Comparison of ENCODE assay signal across 22 cellular contexts in the genomic region with DNA sequence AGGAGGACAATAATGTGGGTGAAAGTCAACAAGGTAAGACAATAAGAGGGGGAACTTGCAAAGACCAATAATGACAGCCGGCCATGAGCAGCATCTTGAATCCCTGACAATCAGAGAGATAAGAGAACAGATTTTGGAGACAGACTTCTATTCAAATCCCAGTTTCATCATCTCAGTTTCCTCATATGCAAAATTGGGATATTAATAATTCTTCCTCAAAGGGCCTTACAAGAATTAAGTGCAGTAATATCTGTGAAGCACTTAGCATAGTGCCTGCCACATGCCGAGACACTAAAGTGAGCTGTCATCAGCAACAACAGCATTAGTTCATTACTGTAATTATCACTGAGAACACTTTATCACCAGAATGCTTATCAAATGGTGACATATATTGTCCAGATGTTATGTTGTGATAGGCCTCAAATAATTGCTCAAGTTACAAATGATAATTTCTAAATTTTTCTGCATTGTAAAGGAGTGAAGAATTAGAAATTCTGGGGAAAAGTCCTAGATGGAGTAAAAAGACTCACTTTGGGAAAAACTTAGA. TPM values are rescaled to one million over a fixed set of nuclear protein-coding genes. Genes with fewer than 3 reads are reported as not detected.
"Had no signal": no experiment of that assay in that cellular context is flagged by ENCODE, and none has a peak within 500 bp of the region (broad histone marks: within the 10 kb centered on the region; RNA-seq: fewer than 3 reads in every experiment).

No MANE protein-coding gene starts in this region.

- H3K27ac Mint-ChIP-seq: activated B cell treated with CpG ODN at 0.5 μM for 24 hours; activated CD4-positive, alpha-beta memory T cell treated with anti-CD3 and anti-CD28 coated beads for 36 hours; activated CD4-positive, alpha-beta T cell treated with anti-CD3 and anti-CD28 coated beads, Interleukin-2, amount 10 ng/mL, durations not matched to agents 24 days and 14 days; activated naive CD4-positive, alpha-beta T cell treated with anti-CD3 and anti-CD28 coated beads, Interleukin-2, amount 10 ng/mL, durations not matched to agents 7 days and 5 days; activated naive CD8-positive, alpha-beta T cell treated with anti-CD3 and anti-CD28 coated beads for 36 hours; activated T-cell treated with anti-CD3 and anti-CD28 coated beads, Interleukin-2, amount 50 U/mL, for 72 hours; activated T-helper 2 cell treated with anti-CD3 and anti-CD28 coated beads, Interferon-gamma antibody, Interleukin-2, Interleukin-4, amounts not matched to agents 10 μg/mL and 5 μg/mL and 100 μg/mL, durations not matched to agents 14 hours and 24 hours and 36 hours had no signal

- DNase-seq: activated B cell treated with CpG ODN at 0.5 μM for 24 hours; activated CD4-positive, alpha-beta memory T cell treated with anti-CD3 and anti-CD28 coated beads for 36 hours; activated CD4-positive, alpha-beta T cell treated with anti-CD3 and anti-CD28 coated beads for 1 hour; activated CD4-positive, alpha-beta T cell treated with anti-CD3 and anti-CD28 coated beads, Interleukin-2, amount 10 ng/mL, durations not matched to agents 24 days and 14 days; activated CD8-positive, alpha-beta memory T cell treated with anti-CD3 and anti-CD28 coated beads, Interleukin-2, amount 50 U/mL, for 4 hours; activated gamma-delta T cell treated with Interleukin-2 at 50 U/mL for 16 hours; activated naive CD4-positive, alpha-beta T cell treated with anti-CD3 and anti-CD28 coated beads, Interleukin-2, amount 10 ng/mL, durations not matched to agents 7 days and 5 days; activated naive CD8-positive, alpha-beta T cell treated with anti-CD3 and anti-CD28 coated beads for 36 hours; activated T-cell treated with anti-CD3 and anti-CD28 coated beads, Interleukin-2, amount 50 U/mL, for 72 hours; cerebellar nuclear complex; MM.1S; NCI-H1048; NCI-H146; NCI-H187 treated with DMSO at 0.1 percent for 48 hours; NCI-H2081 treated with DMSO at 0.1 percent for 48 hours; NCI-H446; NCI-H524; T-helper 1 cell had no signal

- H3K9me3 Mint-ChIP-seq: activated B cell treated with CpG ODN at 0.5 μM for 24 hours; activated CD4-positive, alpha-beta memory T cell treated with anti-CD3 and anti-CD28 coated beads for 36 hours; activated CD4-positive, alpha-beta T cell treated with anti-CD3 and anti-CD28 coated beads, Interleukin-2, amount 10 ng/mL, durations not matched to agents 24 days and 14 days; activated naive CD4-positive, alpha-beta T cell treated with anti-CD3 and anti-CD28 coated beads, Interleukin-2, amount 10 ng/mL, durations not matched to agents 7 days and 5 days; activated naive CD8-positive, alpha-beta T cell treated with anti-CD3 and anti-CD28 coated beads for 36 hours; activated T-cell treated with anti-CD3 and anti-CD28 coated beads, Interleukin-2, amount 50 U/mL, for 72 hours; activated T-helper 2 cell treated with anti-CD3 and anti-CD28 coated beads, Interferon-gamma antibody, Interleukin-2, Interleukin-4, amounts not matched to agents 10 μg/mL and 5 μg/mL and 100 μg/mL, durations not matched to agents 14 hours and 24 hours and 36 hours had no signal

- H3K36me3 Mint-ChIP-seq: activated CD4-positive, alpha-beta memory T cell treated with anti-CD3 and anti-CD28 coated beads for 36 hours; activated naive CD4-positive, alpha-beta T cell treated with anti-CD3 and anti-CD28 coated beads, Interleukin-2, amount 10 ng/mL, durations not matched to agents 7 days and 5 days; activated naive CD8-positive, alpha-beta T cell treated with anti-CD3 and anti-CD28 coated beads for 36 hours had no signal

- H3K27ac ChIP-seq: SK-N-MC had no signal

- H3K27me3 Mint-ChIP-seq: activated B cell treated with CpG ODN at 0.5 μM for 24 hours had no signal

- H3K4me3 ChIP-seq: SK-N-MC had no signal

- ATAC-seq: activated T-cell treated with anti-CD3 and anti-CD28 coated beads, Interleukin-2, amount 50 U/mL, for 72 hours; Right ventricle myocardium inferior had no signal

- H3K4me3 Mint-ChIP-seq: activated B cell treated with CpG ODN at 0.5 μM for 24 hours; activated CD4-positive, alpha-beta memory T cell treated with anti-CD3 and anti-CD28 coated beads for 36 hours; activated CD4-positive, alpha-beta T cell treated with anti-CD3 and anti-CD28 coated beads, Interleukin-2, amount 10 ng/mL, durations not matched to agents 24 days and 14 days; activated naive CD4-positive, alpha-beta T cell treated with anti-CD3 and anti-CD28 coated beads, Interleukin-2, amount 10 ng/mL, durations not matched to agents 7 days and 5 days; activated naive CD8-positive, alpha-beta T cell treated with anti-CD3 and anti-CD28 coated beads for 36 hours; activated T-cell treated with anti-CD3 and anti-CD28 coated beads, Interleukin-2, amount 50 U/mL, for 72 hours had no signal

RNA-seq across cellular contexts. Expression of gene FCRLB, which starts 0.9 kb away (rescaled TPM):
- total RNA-seq: activated CD4-positive, alpha-beta memory T cell treated with anti-CD3 and anti-CD28 coated beads for 36 hours; activated CD4-positive, alpha-beta T cell treated with anti-CD3 and anti-CD28 coated beads, Interleukin-2, amount 10 ng/mL, durations not matched to agents 24 days and 14 days; activated T-helper 2 cell treated with anti-CD3 and anti-CD28 coated beads, Interferon-gamma antibody, Interleukin-2, Interleukin-4, amounts not matched to agents 10 μg/mL and 5 μg/mL and 100 μg/mL, durations not matched to agents 14 hours and 24 hours and 36 hours had no signal

RNA-seq across cellular contexts. Expression of gene FCRLA, which starts 13.4 kb away (rescaled TPM):
- total RNA-seq: activated CD4-positive, alpha-beta memory T cell treated with anti-CD3 and anti-CD28 coated beads for 36 hours; activated CD4-positive, alpha-beta T cell treated with anti-CD3 and anti-CD28 coated beads, Interleukin-2, amount 10 ng/mL, durations not matched to agents 24 days and 14 days; activated T-helper 2 cell treated with anti-CD3 and anti-CD28 coated beads, Interferon-gamma antibody, Interleukin-2, Interleukin-4, amounts not matched to agents 10 μg/mL and 5 μg/mL and 100 μg/mL, durations not matched to agents 14 hours and 24 hours and 36 hours; Right ventricle myocardium inferior; T-helper 2 cell treated with Interferon-gamma antibody and Interleukin-4, amounts not matched to agents 100 ng/mL and 5 ng/mL, for 36 hours had no signal

RNA-seq across cellular contexts. Expression of gene FCGR2B, which starts 57.5 kb away (rescaled TPM):
- total RNA-seq: activated CD4-positive, alpha-beta memory T cell treated with anti-CD3 and anti-CD28 coated beads for 36 hours; activated CD4-positive, alpha-beta T cell treated with anti-CD3 and anti-CD28 coated beads, Interleukin-2, amount 10 ng/mL, durations not matched to agents 24 days and 14 days; activated T-cell treated with anti-CD3 and anti-CD28 coated beads, Interleukin-2, amount 50 U/mL, for 72 hours; activated T-helper 2 cell treated with anti-CD3 and anti-CD28 coated beads, Interferon-gamma antibody, Interleukin-2, Interleukin-4, amounts not matched to agents 10 μg/mL and 5 μg/mL and 100 μg/mL, durations not matched to agents 14 hours and 24 hours and 36 hours had no signal
